Comparison of ENCODE assay signal across 27 cellular contexts in genomic region chr2:59012234-59012633, GRCh38.
"Had no signal": no experiment of that assay in that cellular context is flagged by ENCODE, and none has a peak within 500 bp of the region (broad histone marks: within the 10 kb centered on the region; RNA-seq: fewer than 3 reads in every experiment).

No MANE protein-coding gene starts in this region.

- H3K4me3 ChIP-seq: neural progenitor cell, ovary, prostate gland, skin epidermis, smooth muscle cell, spleen, suprapubic skin, testis, tibial artery, transverse colon, upper lobe of right lung, uterus had no signal

- DNase-seq: naive thymus-derived CD4-positive, alpha-beta T cell; natural killer cell; occipital lobe; ovary; posterior cingulate gyrus; right cardiac atrium; spleen; stimulated activated CD4-positive, alpha-beta T cell treated with anti-CD3 and anti-CD28 coated beads, Interleukin-12 subunit alpha, Interleukin-12 subunit beta, amount 100 ng/mL, for 4 hours; stimulated activated CD4-positive, alpha-beta T cell treated with anti-CD3 and anti-CD28 coated beads, Interleukin-1b, Interleukin-23, amount 100 ng/mL, for 48 hours; stimulated activated CD4-positive, alpha-beta T cell treated with anti-CD3 and anti-CD28 coated beads, Interleukin-4, amount 100 ng/mL, for 1 hour; stimulated activated CD4-positive, alpha-beta T cell treated with anti-CD3 and anti-CD28 coated beads, Interleukin-4, amount 100 ng/mL, for 4 hours; stimulated activated CD8-positive, alpha-beta memory T cell treated with anti-CD3 and anti-CD28 coated beads, Interleukin-4, amount 100 ng/mL, for 48 hours; stimulated activated naive CD4-positive, alpha-beta T cell; stimulated activated naive CD8-positive, alpha-beta T cell treated with anti-CD3 and anti-CD28 coated beads, Interleukin-15, amount 100 ng/mL, for 72 hours; stimulated activated naive CD8-positive, alpha-beta T cell treated with anti-CD3 and anti-CD28 coated beads, Interleukin-15, Interleukin-2, amounts not matched to agents 100 U/mL and 50 U/mL, for 24 hours; substantia nigra; testis; tibial artery; transverse colon; upper lobe of right lung; uterus had no signal

- H3K4me1 ChIP-seq: neural progenitor cell, parathyroid adenoma, prostate gland, spleen, suprapubic skin, testis, tibial artery, transverse colon, upper lobe of right lung, uterus had no signal

- H3K36me3 ChIP-seq: neural progenitor cell, ovary, prostate gland, spleen, suprapubic skin, tibial artery, transverse colon, upper lobe of right lung, uterus had no signal

- H3K9me3 ChIP-seq: prostate gland, suprapubic skin, testis, transverse colon, upper lobe of right lung, uterus had no signal

- H3K27ac ChIP-seq: neural progenitor cell, ovary, parathyroid adenoma, prostate gland, skin epidermis, spleen, suprapubic skin, testis, tibial artery, transverse colon, upper lobe of right lung, uterus had no signal
